Comparison of ENCODE assay signal across 15 cellular contexts in genomic region chr2:158975271-158975921, GRCh38.
"Had no signal": no experiment of that assay in that cellular context is flagged by ENCODE, and none has a peak within 500 bp of the region (broad histone marks: within the 10 kb centered on the region; RNA-seq: fewer than 3 reads in every experiment).

No MANE protein-coding gene starts in this region.

- H3K9me3 Mint-ChIP-seq: naive thymus-derived CD8-positive, alpha-beta T cell; neural crest cell had no signal

- H3K36me3 Mint-ChIP-seq: naive thymus-derived CD8-positive, alpha-beta T cell had no signal

- ATAC-seq: left lobe of liver; mucosa of descending colon; naive thymus-derived CD8-positive, alpha-beta T cell; right cardiac atrium; stimulated activated naive CD8-positive, alpha-beta T cell treated with anti-CD3 and anti-CD28 coated beads, Interleukin-15, Interleukin-2, amounts not matched to agents 100 U/mL and 50 U/mL, for 24 hours had no signal

- DNase-seq: effector memory CD4-positive, alpha-beta T cell; foreskin melanocyte; head of caudate nucleus; kidney glomerular epithelial cell; mammary epithelial cell; mucosa of descending colon; naive thymus-derived CD8-positive, alpha-beta T cell; right cardiac atrium; stimulated activated CD4-positive, alpha-beta T cell treated with anti-CD3 and anti-CD28 coated beads, Interleukin-2, amount 100 ng/mL, for 48 hours; stimulated activated naive CD8-positive, alpha-beta T cell treated with anti-CD3 and anti-CD28 coated beads, Interleukin-15, Interleukin-2, amounts not matched to agents 100 U/mL and 50 U/mL, for 24 hours; tibial artery had no signal

- H3K4me3 Mint-ChIP-seq: naive thymus-derived CD8-positive, alpha-beta T cell; neural crest cell had no signal

- H3K27ac ChIP-seq: epithelial cell of prostate, hepatocyte, tibial artery had no signal
